ENCODE assay signal across 1 cellular context in genomic region chr2:63827749-63828148, GRCh38.
TF ChIP-seq lines count a peak whose summit lies in the region.

No MANE protein-coding gene starts in this region.

TF ChIP-seq in HepG2, 621 proteins besides CTCF, POLR2A, EP300 and RAD21 (continued from another document and continues in another):
- TF ChIP-seq ZIK1 (CRISPR knock-in tag; IDR thresholded peaks at IDR 0.05; ENCODE audit: borderline replicate concordance, low read depth) = no peak
- TF ChIP-seq ZNF281 (CRISPR knock-in tag; IDR thresholded peaks at IDR 0.05; ENCODE audit: borderline replicate concordance) = no peak
- TF ChIP-seq ATF4 (CRISPR knock-in tag; IDR thresholded peaks at IDR 0.05) = no peak; a peak in 1 of 4 replicates
- no peak for TF ChIP-seq HDAC6 (IDR thresholded peaks at IDR 0.05; ENCODE audit: low read depth, low read length)
- no peak for TF ChIP-seq MLLT10 (CRISPR knock-in tag; IDR thresholded peaks at IDR 0.05)
- no peak for TF ChIP-seq GLMP (CRISPR knock-in tag; IDR thresholded peaks at IDR 0.05; ENCODE audit: borderline replicate concordance)
- TF ChIP-seq ZSCAN9 (CRISPR knock-in tag; IDR thresholded peaks at IDR 0.05; ENCODE audit: borderline replicate concordance) = no peak
- peak; percentile 88; the same call in 1 of the 2 replicates for TF ChIP-seq HMG20A (CRISPR knock-in tag; IDR thresholded peaks at IDR 0.05; ENCODE audit: borderline replicate concordance)
- TF ChIP-seq ZFX (CRISPR knock-in tag; IDR thresholded peaks at IDR 0.05; ENCODE audit: low read depth) = no peak
- TF ChIP-seq TRIM22 (IDR thresholded peaks at IDR 0.05) = no peak
- no peak for TF ChIP-seq MBD4 (IDR thresholded peaks at IDR 0.05; ENCODE audit: borderline replicate concordance, low read length)
- TF ChIP-seq PHF8 (CRISPR knock-in tag; IDR thresholded peaks at IDR 0.05) = no peak
- TF ChIP-seq PRPF4 (IDR thresholded peaks at IDR 0.05; ENCODE audit: low read depth, low read length, poor library complexity, severe bottlenecking) = no peak
- TF ChIP-seq ZSCAN31 (CRISPR knock-in tag; IDR thresholded peaks at IDR 0.05; ENCODE audit: low read depth) = no peak
- no peak for TF ChIP-seq ATRX (CRISPR knock-in tag; IDR thresholded peaks at IDR 0.05; ENCODE audit: borderline replicate concordance)
- no peak for TF ChIP-seq AHR (CRISPR knock-in tag; IDR thresholded peaks at IDR 0.05)
- TF ChIP-seq KLF9 (CRISPR knock-in tag; IDR thresholded peaks at IDR 0.05; ENCODE audit: low read depth) = no peak
- no peak for TF ChIP-seq TFDP1 (CRISPR knock-in tag; IDR thresholded peaks at IDR 0.05; ENCODE audit: borderline replicate concordance)
- TF ChIP-seq FOXP1 (IDR thresholded peaks at IDR 0.05) = peak; percentile 56; the same call in 1 of the 2 replicates
- peak; percentile 77 for TF ChIP-seq FOXP1 (CRISPR knock-in tag; IDR thresholded peaks at IDR 0.05)
- peak; percentile 90 for TF ChIP-seq TBL1XR1 (IDR thresholded peaks at IDR 0.05; ENCODE audit: borderline replicate concordance, low read length, partially characterized antibody)
- no peak for TF ChIP-seq ZNF276 (CRISPR knock-in tag; IDR thresholded peaks at IDR 0.05; ENCODE audit: low read depth)
- TF ChIP-seq FOXA1 (IDR thresholded peaks at IDR 0.05) = no peak
- no peak; the same call in 1 of the 2 replicates for TF ChIP-seq FOXA1 (CRISPR knock-in tag; IDR thresholded peaks at IDR 0.05)
- TF ChIP-seq SOX13 (IDR thresholded peaks at IDR 0.05) = no peak
- peak in 1 of 2 experiments; percentile 71; a peak in 1 of 4 replicates for TF ChIP-seq SOX13 (CRISPR knock-in tag; conservative IDR thresholded peaks at IDR 0.05 in 1 of 2, IDR thresholded peaks at IDR 0.05 in 1 of 2)
- peak; percentile 65 for TF ChIP-seq CEBPG (CRISPR knock-in tag; IDR thresholded peaks at IDR 0.05)
- no peak for TF ChIP-seq ZNF557 (CRISPR knock-in tag; IDR thresholded peaks at IDR 0.05)
- peak; percentile 97 for TF ChIP-seq SKI (IDR thresholded peaks at IDR 0.05; ENCODE audit: partially characterized antibody)
- TF ChIP-seq KMT2A (CRISPR knock-in tag; IDR thresholded peaks at IDR 0.05) = no peak
- no peak for TF ChIP-seq HMGXB4 (CRISPR knock-in tag; IDR thresholded peaks at IDR 0.05; ENCODE audit: borderline replicate concordance in 1 of 2, low read depth in 1 of 2)
- TF ChIP-seq HNRNPUL1 (IDR thresholded peaks at IDR 0.05; ENCODE audit: low read depth, low read length) = no peak
- no peak for TF ChIP-seq ZSCAN30 (CRISPR knock-in tag; IDR thresholded peaks at IDR 0.05)
- TF ChIP-seq ZBTB20 (CRISPR knock-in tag; IDR thresholded peaks at IDR 0.05; ENCODE audit: borderline replicate concordance, low read depth) = no peak
- no peak for TF ChIP-seq ZBTB40 (IDR thresholded peaks at IDR 0.05)
- TF ChIP-seq ZBTB40 (CRISPR knock-in tag; IDR thresholded peaks at IDR 0.05) = no peak
- no peak for TF ChIP-seq ZNF251 (CRISPR knock-in tag; IDR thresholded peaks at IDR 0.05)
- TF ChIP-seq SP2 (CRISPR knock-in tag; IDR thresholded peaks at IDR 0.05) = no peak
- TF ChIP-seq ZNF691 (CRISPR knock-in tag; IDR thresholded peaks at IDR 0.05; ENCODE audit: borderline replicate concordance, low read depth) = no peak
- TF ChIP-seq RCOR2 (CRISPR knock-in tag; IDR thresholded peaks at IDR 0.05) = no peak; the same call in 1 of the 2 replicates
